Comparison of ENCODE assay signal across 19 cellular contexts in genomic region chr2:232214053-232214452, GRCh38.
DNase-seq lines count a peak whose midpoint lies in the region; ATAC-seq and TF ChIP-seq lines count a peak whose summit lies in the region.
"Had no signal": no experiment of that assay in that cellular context is flagged by ENCODE, and none has a peak within 500 bp of the region (broad histone marks: within the 10 kb centered on the region; RNA-seq: fewer than 3 reads in every experiment).

No MANE protein-coding gene starts in this region.

- in situ Hi-C loops in astrocyte of the spinal cord (cut with HindIII; ENCODE audit: low sequenced_read_pairs) (no loop called here), KBM-7 (cut with MboI; ENCODE audit: low pct_unique_long_range_greater_than_20kb, low sequenced_read_pairs) (no loop called here)

- no peak overlapping the region for H3K4me3 ChIP-seq in astrocyte of the spinal cord (ENCODE audit: low read depth, low read length)
- H3K4me3 ChIP-seq: BLaER1 had no signal

- no peak for TF ChIP-seq CTCF in astrocyte of the spinal cord (IDR thresholded peaks at IDR 0.05; ENCODE audit: low read depth, low read length)

- ATAC-seq in HG02642 (IDR thresholded peaks at IDR 0.05; ENCODE audit: poor library complexity, unreplicated experiment): no peak
- ATAC-seq: PC-3 had no signal

- peak; percentile 3 for DNase-seq in GM04504 (ENCODE audit: low read depth)
- DNase-seq in astrocyte of the spinal cord (ENCODE audit: low read depth, low spot score): peak; percentile 23
- peak; percentile 61 for DNase-seq in kidney tubule cell (ENCODE audit: low spot score)
- no peak for DNase-seq in SK-N-DZ (ENCODE audit: low spot score)
- no peak for DNase-seq in KBM-7
- DNase-seq in NOMO-1 treated with DMSO at 0.1 percent for 48 hours (lab: John Stamatoyannopoulos, UW; ENCODE audit: unreplicated experiment): no peak
- DNase-seq: CD4-positive, alpha-beta T cell; COR-L47; DMS79 treated with DMSO at 0.1 percent for 48 hours; Kasumi-1; NCI-H1694; NCI-H2081 treated with DMSO at 0.1 percent for 48 hours; NCI-H2171 treated with DMSO at 0.1 percent for 48 hours; NCI-H446; NCI-H526; PC-3; Right ventricle myocardium superior had no signal

Comparison
In these comparisons a context has a peak if more than half of its experiments do, and no peak if none do; other contexts are left out.
1. DNase-seq: peak in GM04504 (single experiment), astrocyte of the spinal cord (single experiment) and kidney tubule cell (single experiment); none in SK-N-DZ (single experiment), KBM-7 (single experiment) and NOMO-1 treated with DMSO at 0.1 percent for 48 hours (single experiment).